ENCODE assay signal across 1 cellular context in genomic region chr4:101252721-101253120, GRCh38.
TF ChIP-seq lines count a peak whose summit lies in the region.

No MANE protein-coding gene starts in this region.

TF ChIP-seq in HepG2, 621 proteins besides CTCF, POLR2A, EP300 and RAD21 (continued from another document):
- TF ChIP-seq HNF1B (CRISPR knock-in tag; IDR thresholded peaks at IDR 0.05), result no peak
- no peak for TF ChIP-seq ZBTB21 (CRISPR knock-in tag; IDR thresholded peaks at IDR 0.05)
- no peak for TF ChIP-seq PBX2 (CRISPR knock-in tag; IDR thresholded peaks at IDR 0.05)
- TF ChIP-seq IKZF1 (IDR thresholded peaks at IDR 0.05), result no peak
- TF ChIP-seq MEIS2 (CRISPR knock-in tag; IDR thresholded peaks at IDR 0.05), result no peak
- no peak for TF ChIP-seq TEAD2 (CRISPR knock-in tag; IDR thresholded peaks at IDR 0.05)
